ENCODE assay signal across 8 cellular contexts in the genomic region with DNA sequence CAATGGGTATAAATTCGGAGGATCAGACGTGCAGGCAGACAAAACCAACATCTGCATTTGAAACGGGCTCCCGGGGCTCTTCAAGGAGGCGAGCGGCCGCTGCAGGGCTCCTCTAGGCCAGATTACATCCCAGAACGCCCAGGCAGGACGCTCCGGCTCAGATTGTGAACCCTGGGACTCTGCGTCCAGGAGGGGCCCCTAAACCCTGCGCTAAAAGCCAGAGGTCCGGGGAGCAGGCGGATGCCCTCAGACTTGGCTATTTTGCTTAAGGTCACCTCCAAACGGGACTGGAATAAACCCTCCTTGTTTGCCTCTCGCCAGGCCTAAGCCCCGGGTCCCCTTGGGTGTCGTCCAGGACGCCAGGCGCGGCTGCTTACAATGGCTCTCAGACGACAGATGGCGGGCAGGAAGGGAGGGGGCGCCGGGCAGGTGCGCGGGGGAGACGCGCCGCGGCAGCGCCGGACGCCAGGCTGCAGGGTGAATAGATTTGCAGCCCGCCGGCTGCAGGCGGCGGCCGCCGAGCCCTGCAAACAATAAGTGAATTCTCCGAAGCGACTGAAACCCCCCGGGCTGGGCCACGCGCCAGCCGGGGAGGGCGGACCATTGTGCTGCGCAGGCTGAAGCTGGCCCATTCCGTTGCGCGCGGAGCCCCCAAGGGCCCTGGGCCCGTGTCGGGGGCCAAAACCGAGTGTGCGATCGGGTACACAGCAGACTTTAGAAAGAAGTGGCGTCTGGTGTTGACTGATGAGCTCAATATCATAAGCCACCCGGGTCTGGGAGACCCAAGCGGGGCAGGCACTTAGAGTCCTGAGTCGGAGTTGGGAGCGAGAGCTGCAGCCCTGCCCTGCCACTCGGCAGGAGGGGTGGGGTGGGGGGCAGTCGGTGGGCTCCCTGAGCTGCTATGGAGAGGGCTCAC. TPM values are rescaled to one million over a fixed set of nuclear protein-coding genes. Genes with fewer than 3 reads are reported as not detected.
DNase-seq lines count a peak whose midpoint lies in the region; ATAC-seq and TF ChIP-seq lines count a peak whose summit lies in the region.

No MANE protein-coding gene starts in this region.

- no peaks in the 10 kb centered on the region for H3K9me3 ChIP-seq in smooth muscle cell (replicated peaks; ENCODE audit: low read depth)

- no peaks in the 10 kb centered on the region for H3K36me3 ChIP-seq in smooth muscle cell (ENCODE audit: low read depth)

- no peak overlapping the region for H3K27ac ChIP-seq in smooth muscle cell (ENCODE audit: low read depth)

- peaks cover 41% of the 10 kb centered on the region for H3K4me1 Mint-ChIP-seq in brain

- no peak for ATAC-seq in HG03175 (IDR thresholded peaks at IDR 0.05; ENCODE audit: unreplicated experiment)

- H4K20me1 ChIP-seq in smooth muscle cell (ENCODE audit: low read depth), result no peaks in the 10 kb centered on the region

- H3K27ac Mint-ChIP-seq in brain, result peak overlapping the region; percentile 48 to 89 (median 81)

- DNase-seq in NCI-H187 (lab: John Stamatoyannopoulos, UW) (peak; percentile 55 to 71), NCI-H187 treated with DMSO at 0.1 percent for 48 hours (lab: John Stamatoyannopoulos, UW) (no peak), iPS-NIHi7 (ENCODE audit: extremely low spot score) (peak; percentile 63), smooth muscle cell (lab: John Stamatoyannopoulos, UW; ENCODE audit: unreplicated experiment) (no peak), HCEC 1CT (no peak), T-helper 1 cell (no peak)

- peak overlapping the region; percentile 97 for H3K4me2 ChIP-seq in smooth muscle cell

- WGBS in smooth muscle cell (ENCODE audit: low lambda C conversion rate), result 3% methylated on average over 47 of the region's 64 CpGs

- H3K4me1 ChIP-seq in smooth muscle cell (ENCODE audit: low read depth), result peaks cover 19% of the 10 kb centered on the region

- H3K36me3 Mint-ChIP-seq in brain, result no peaks in the 10 kb centered on the region

- TF ChIP-seq CTCF in brain (conservative IDR thresholded peaks at IDR 0.05), result no peak
- TF ChIP-seq CTCF in smooth muscle cell (IDR thresholded peaks at IDR 0.05; ENCODE audit: borderline replicate concordance, insufficient read depth, poor library complexity, severe bottlenecking), result no peak

- H3K4me3 ChIP-seq in smooth muscle cell, result peak overlapping the region; percentile 57

- no peaks in the 10 kb centered on the region for H3K79me2 ChIP-seq in smooth muscle cell (ENCODE audit: low read depth)

- H3K9ac ChIP-seq in smooth muscle cell (ENCODE audit: low read depth), result no peak overlapping the region

- H3K9me3 Mint-ChIP-seq in brain, result peaks cover 9 to 26% (median 16%) of the 10 kb centered on the region in 5 experiments

- peaks cover 24% of the 10 kb centered on the region for H3K27me3 Mint-ChIP-seq in brain

- H3K4me3 Mint-ChIP-seq in brain, result peak overlapping the region; percentile 69 to 76 (median 74)

- H2AFZ ChIP-seq in smooth muscle cell (ENCODE audit: low read depth), result peak overlapping the region; percentile 79

- H3F3A ChIP-seq in smooth muscle cell (ENCODE audit: low read depth), result no peaks in the 10 kb centered on the region

- H3K27me3 ChIP-seq in smooth muscle cell (ENCODE audit: low read depth), result peaks cover 20% of the 10 kb centered on the region

RNA-seq across cellular contexts. Expression of gene AMOTL2, which starts 32.3 kb away (rescaled TPM):
- polyA plus RNA-seq in brain (ENCODE audit: insufficient read depth, low read depth, low replicate concordance), result 23.5 TPM
- 103 and 114 TPM in 2 replicates for total RNA-seq in smooth muscle cell
- polyA plus RNA-seq in smooth muscle cell, result 92.1 and 109 TPM in 2 replicates

Comparison
In these comparisons a context has a peak if more than half of its experiments do, and no peak if none do; other contexts are left out.
1. DNase-seq: peak in NCI-H187 (2 of 2) and iPS-NIHi7 (single experiment); none in NCI-H187 treated with DMSO at 0.1 percent for 48 hours (single experiment), smooth muscle cell (single experiment), HCEC 1CT (single experiment) and T-helper 1 cell (0 of 5).